In genomic region chr19:8304841-8305621, GRCh38 we compare ENCODE assay signal across 13 cellular contexts. TPM values are rescaled to one million over a fixed set of nuclear protein-coding genes. Genes with fewer than 3 reads are reported as not detected.
DNase-seq lines count a peak whose midpoint lies in the region; ATAC-seq and TF ChIP-seq lines count a peak whose summit lies in the region.
"Had no signal": no experiment of that assay in that cellular context is flagged by ENCODE, and none has a peak within 500 bp of the region (broad histone marks: within the 10 kb centered on the region; RNA-seq: fewer than 3 reads in every experiment).

No MANE protein-coding gene starts in this region.

- in situ Hi-C loops in GM13977 (cut with MboI; ENCODE audit: low pct_unique_long_range_greater_than_20kb, low sequenced_read_pairs, unreplicated experiment), result no loop called here

- no peak for TF ChIP-seq CTCF in Peyer's patch (IDR thresholded peaks at IDR 0.05)
- TF ChIP-seq CTCF in GM13977 (IDR thresholded peaks at IDR 0.05; ENCODE audit: extremely low read depth, insufficient read depth, missing control alignments), result no peak

- intact Hi-C loops in sciatic nerve (cut with DNase I), result no loop called here

- ATAC-seq in sciatic nerve (no peak), GM21825 (IDR thresholded peaks at IDR 0.05; ENCODE audit: unreplicated experiment) (no peak)
- ATAC-seq: A549 had no signal

- DNase-seq in NCI-H2196 (lab: John Stamatoyannopoulos, UW; ENCODE audit: unreplicated experiment) (peak; percentile 40), NCI-H2196 treated with DMSO at 0.1 percent for 48 hours (lab: John Stamatoyannopoulos, UW; ENCODE audit: unreplicated experiment) (no peak), Peyer's patch (peak in 2 of 3 donors; percentile 15 to 47), sciatic nerve (ENCODE audit: low spot score) (peak; percentile 62), NCI-H1436 (lab: John Stamatoyannopoulos, UW) (no peak), GM13977 (ENCODE audit: low spot score) (no peak)
- DNase-seq in effector CD8-positive, alpha-beta T cell (lab: John Stamatoyannopoulos, UW), result peak; percentile 2
- DNase-seq: amniotic stem cell, HCEC 1CT had no signal

- no peaks in the 10 kb centered on the region for H3K9me3 ChIP-seq in Peyer's patch
- H3K9me3 ChIP-seq: A549, neutrophil had no signal

- H3K36me3 ChIP-seq in Peyer's patch, result peaks cover 0 to 8% (median 0%) of the 10 kb centered on the region in 3 donors

- H3K27me3 ChIP-seq in Peyer's patch, result no peaks in the 10 kb centered on the region
- H3K27me3 ChIP-seq: SJSA1 had no signal

- no peak overlapping the region for H3K4me3 ChIP-seq in Peyer's patch
- H3K4me3 ChIP-seq: A549, SJSA1 had no signal

- no peak for TF ChIP-seq POLR2A in Peyer's patch (IDR thresholded peaks at IDR 0.05)

- H3K27ac ChIP-seq in Peyer's patch, result no peak overlapping the region
- H3K27ac ChIP-seq: A549, neutrophil, SJSA1 had no signal

- H3K4me1 ChIP-seq in Peyer's patch, result peaks cover 0 to 36% (median 14%) of the 10 kb centered on the region in 4 donors

RNA-seq across cellular contexts. Expression of gene CD320, which starts 3.1 kb away (rescaled TPM):
- 10 to 100 TPM; 12.7 to 26.4 (median 18.2) TPM for total RNA-seq in Peyer's patch
- total RNA-seq in sciatic nerve, result 23.8 TPM

RNA-seq across cellular contexts. Expression of gene NDUFA7, which starts 16.1 kb away (rescaled TPM):
- total RNA-seq in Peyer's patch (10 to 100 TPM in 3 of 4 donors, not detected in 1; 24.6 to 43.4 (median 38.5) TPM), sciatic nerve (24.7 TPM)

RNA-seq across cellular contexts. Expression of gene RPS28, which starts 16.3 kb away (rescaled TPM):
- 100 to 1,000 TPM; 306 to 519 (median 393) TPM for total RNA-seq in Peyer's patch
- total RNA-seq in sciatic nerve, result 893 TPM

RNA-seq across cellular contexts. Expression of gene KANK3, which starts 38.0 kb away (rescaled TPM):
- total RNA-seq in Peyer's patch, result 10 to 100 TPM in 1 of 4 donors, 1 to 10 TPM in 3; 3.0 to 16.5 (median 7.8) TPM
- 28.2 TPM for total RNA-seq in sciatic nerve
- total RNA-seq: SJSA1 had no signal

RNA-seq across cellular contexts. Expression of gene ANGPTL4, which starts 58.9 kb away (rescaled TPM):
- total RNA-seq in Peyer's patch (10 to 100 TPM; 22.6 to 82.1 (median 29.9) TPM), sciatic nerve (9.2 TPM)

Comparison
In these comparisons a context has a peak if more than half of its experiments do, and no peak if none do; other contexts are left out.
1. DNase-seq: peak in NCI-H2196 (single experiment), Peyer's patch (2 of 3), effector CD8-positive, alpha-beta T cell (single experiment) and sciatic nerve (single experiment); none in NCI-H2196 treated with DMSO at 0.1 percent for 48 hours (single experiment), NCI-H1436 (single experiment) and GM13977 (single experiment).